ENCODE assay signal across 8 cellular contexts in genomic region chr11:64858467-64859401, GRCh38. TPM values are rescaled to one million over a fixed set of nuclear protein-coding genes. Genes with fewer than 3 reads are reported as not detected.
A peak's percentile ranks its signal among the peaks of the same experiment; 100 is the strongest.
DNase-seq lines count a peak whose midpoint lies in the region; ATAC-seq and TF ChIP-seq lines count a peak whose summit lies in the region.

No MANE protein-coding gene starts in this region.

- H3K4me3 Mint-ChIP-seq in CD14-positive monocyte = peak overlapping the region; percentile 71

- H3K27me3 Mint-ChIP-seq in CD14-positive monocyte (ENCODE audit: low read depth in 3 of 3) = peaks cover 0 to 6% (median 3%) of the 10 kb centered on the region in 3 donors

- peaks cover 54 to 75% of the 10 kb centered on the region in 2 donors for H3K36me3 Mint-ChIP-seq in CD14-positive monocyte

- peak; percentile 87 for DNase-seq in CD14-positive monocyte (ENCODE audit: low spot score)
- peak; percentile 53 for DNase-seq in activated CD8-positive, alpha-beta memory T cell treated with anti-CD3 and anti-CD28 coated beads, Interleukin-2, amount 50 U/mL, for 4 hours
- no peak for DNase-seq in left lobe of liver (ENCODE audit: low spot score)
- DNase-seq in COR-L47 (lab: John Stamatoyannopoulos, UW) = no peak
- no peak for DNase-seq in NCI-H1092 (lab: John Stamatoyannopoulos, UW)
- no peak for DNase-seq in SKM-1 treated with dmso at 0.1 percent for 144 hours (lab: John Stamatoyannopoulos, UW; ENCODE audit: unreplicated experiment)

- ATAC-seq in HG03097 (IDR thresholded peaks at IDR 0.05; ENCODE audit: low FRiP score, unreplicated experiment) = peak; percentile 22
- ATAC-seq in left lobe of liver = peak; percentile 4
- ATAC-seq in SK-N-SH treated with all-trans-retinoic acid at 6 μM for 48 hours = no peak

- peak overlapping the region; percentile 87 to 96 (median 92) for H3K27ac Mint-ChIP-seq in CD14-positive monocyte

- no peak for TF ChIP-seq CTCF in CD14-positive monocyte (IDR thresholded peaks at IDR 0.05)

- peaks cover 96% of the 10 kb centered on the region for H3K4me1 Mint-ChIP-seq in CD14-positive monocyte

- intact Hi-C loops in CD14-positive monocyte (cut with micrococcal nuclease) = no loop called here

- peaks cover 0 to 2% (median 0%) of the 10 kb centered on the region in 7 donors for H3K9me3 Mint-ChIP-seq in CD14-positive monocyte

TF ChIP-seq in SK-N-SH treated with all-trans-retinoic acid at 6 μM for 48 hours, 23 proteins besides CTCF, POLR2A, EP300 and RAD21:
- no peak for TF ChIP-seq TCF4 (CRISPR knock-in tag; IDR thresholded peaks at IDR 0.05; ENCODE audit: borderline replicate concordance)
- no peak for TF ChIP-seq CREB5 (CRISPR knock-in tag; IDR thresholded peaks at IDR 0.05; ENCODE audit: low read depth)
- TF ChIP-seq PPARA (CRISPR knock-in tag; IDR thresholded peaks at IDR 0.05; ENCODE audit: borderline replicate concordance) = no peak
- TF ChIP-seq ZNF565 (CRISPR knock-in tag; conservative IDR thresholded peaks at IDR 0.05; ENCODE audit: low read depth) = no peak
- TF ChIP-seq ISL1 (CRISPR knock-in tag; IDR thresholded peaks at IDR 0.05) = no peak
- no peak for TF ChIP-seq ZFP30 (CRISPR knock-in tag; IDR thresholded peaks at IDR 0.05)
- TF ChIP-seq, protein P1, sequence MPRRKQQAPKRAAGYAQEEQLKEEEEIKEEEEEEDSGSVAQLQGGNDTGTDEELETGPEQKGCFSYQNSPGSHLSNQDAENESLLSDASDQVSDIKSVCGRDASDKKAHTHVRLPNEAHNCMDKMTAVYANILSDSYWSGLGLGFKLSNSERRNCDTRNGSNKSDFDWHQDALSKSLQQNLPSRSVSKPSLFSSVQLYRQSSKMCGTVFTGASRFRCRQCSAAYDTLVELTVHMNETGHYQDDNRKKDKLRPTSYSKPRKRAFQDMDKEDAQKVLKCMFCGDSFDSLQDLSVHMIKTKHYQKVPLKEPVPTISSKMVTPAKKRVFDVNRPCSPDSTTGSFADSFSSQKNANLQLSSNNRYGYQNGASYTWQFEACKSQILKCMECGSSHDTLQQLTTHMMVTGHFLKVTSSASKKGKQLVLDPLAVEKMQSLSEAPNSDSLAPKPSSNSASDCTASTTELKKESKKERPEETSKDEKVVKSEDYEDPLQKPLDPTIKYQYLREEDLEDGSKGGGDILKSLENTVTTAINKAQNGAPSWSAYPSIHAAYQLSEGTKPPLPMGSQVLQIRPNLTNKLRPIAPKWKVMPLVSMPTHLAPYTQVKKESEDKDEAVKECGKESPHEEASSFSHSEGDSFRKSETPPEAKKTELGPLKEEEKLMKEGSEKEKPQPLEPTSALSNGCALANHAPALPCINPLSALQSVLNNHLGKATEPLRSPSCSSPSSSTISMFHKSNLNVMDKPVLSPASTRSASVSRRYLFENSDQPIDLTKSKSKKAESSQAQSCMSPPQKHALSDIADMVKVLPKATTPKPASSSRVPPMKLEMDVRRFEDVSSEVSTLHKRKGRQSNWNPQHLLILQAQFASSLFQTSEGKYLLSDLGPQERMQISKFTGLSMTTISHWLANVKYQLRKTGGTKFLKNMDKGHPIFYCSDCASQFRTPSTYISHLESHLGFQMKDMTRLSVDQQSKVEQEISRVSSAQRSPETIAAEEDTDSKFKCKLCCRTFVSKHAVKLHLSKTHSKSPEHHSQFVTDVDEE (CRISPR knock-in tag; IDR thresholded peaks at IDR 0.05) = no peak
- TF ChIP-seq ESRRG (CRISPR knock-in tag; IDR thresholded peaks at IDR 0.05) = no peak
- TF ChIP-seq, protein P2, sequence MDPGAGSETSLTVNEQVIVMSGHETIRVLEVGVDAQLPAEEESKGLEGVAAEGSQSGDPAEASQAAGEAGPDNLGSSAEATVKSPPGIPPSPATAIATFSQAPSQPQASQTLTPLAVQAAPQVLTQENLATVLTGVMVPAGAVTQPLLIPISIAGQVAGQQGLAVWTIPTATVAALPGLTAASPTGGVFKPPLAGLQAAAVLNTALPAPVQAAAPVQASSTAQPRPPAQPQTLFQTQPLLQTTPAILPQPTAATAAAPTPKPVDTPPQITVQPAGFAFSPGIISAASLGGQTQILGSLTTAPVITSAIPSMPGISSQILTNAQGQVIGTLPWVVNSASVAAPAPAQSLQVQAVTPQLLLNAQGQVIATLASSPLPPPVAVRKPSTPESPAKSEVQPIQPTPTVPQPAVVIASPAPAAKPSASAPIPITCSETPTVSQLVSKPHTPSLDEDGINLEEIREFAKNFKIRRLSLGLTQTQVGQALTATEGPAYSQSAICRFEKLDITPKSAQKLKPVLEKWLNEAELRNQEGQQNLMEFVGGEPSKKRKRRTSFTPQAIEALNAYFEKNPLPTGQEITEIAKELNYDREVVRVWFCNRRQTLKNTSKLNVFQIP (CRISPR knock-in tag; IDR thresholded peaks at IDR 0.05; ENCODE audit: borderline replicate concordance, low read depth) = no peak
- no peak for TF ChIP-seq CSDC2 (CRISPR knock-in tag; IDR thresholded peaks at IDR 0.05)
- no peak for TF ChIP-seq ZNF70 (CRISPR knock-in tag; IDR thresholded peaks at IDR 0.05)
- no peak for TF ChIP-seq GLIS3 (CRISPR knock-in tag; IDR thresholded peaks at IDR 0.05)
- TF ChIP-seq CSRNP3 (CRISPR knock-in tag; IDR thresholded peaks at IDR 0.05) = no peak
- TF ChIP-seq, protein P3, sequence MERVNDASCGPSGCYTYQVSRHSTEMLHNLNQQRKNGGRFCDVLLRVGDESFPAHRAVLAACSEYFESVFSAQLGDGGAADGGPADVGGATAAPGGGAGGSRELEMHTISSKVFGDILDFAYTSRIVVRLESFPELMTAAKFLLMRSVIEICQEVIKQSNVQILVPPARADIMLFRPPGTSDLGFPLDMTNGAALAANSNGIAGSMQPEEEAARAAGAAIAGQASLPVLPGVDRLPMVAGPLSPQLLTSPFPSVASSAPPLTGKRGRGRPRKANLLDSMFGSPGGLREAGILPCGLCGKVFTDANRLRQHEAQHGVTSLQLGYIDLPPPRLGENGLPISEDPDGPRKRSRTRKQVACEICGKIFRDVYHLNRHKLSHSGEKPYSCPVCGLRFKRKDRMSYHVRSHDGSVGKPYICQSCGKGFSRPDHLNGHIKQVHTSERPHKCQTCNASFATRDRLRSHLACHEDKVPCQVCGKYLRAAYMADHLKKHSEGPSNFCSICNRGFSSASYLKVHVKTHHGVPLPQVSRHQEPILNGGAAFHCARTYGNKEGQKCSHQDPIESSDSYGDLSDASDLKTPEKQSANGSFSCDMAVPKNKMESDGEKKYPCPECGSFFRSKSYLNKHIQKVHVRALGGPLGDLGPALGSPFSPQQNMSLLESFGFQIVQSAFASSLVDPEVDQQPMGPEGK (CRISPR knock-in tag; IDR thresholded peaks at IDR 0.05; ENCODE audit: borderline replicate concordance) = no peak
- TF ChIP-seq ZFP3 (CRISPR knock-in tag; IDR thresholded peaks at IDR 0.05) = no peak
- TF ChIP-seq ZNF8 (CRISPR knock-in tag; IDR thresholded peaks at IDR 0.05) = no peak

RNA-seq across cellular contexts. Expression of gene CDC42BPG, which starts 14.3 kb away (rescaled TPM):
- not detected for polyA plus RNA-seq in CD14-positive monocyte
- 1.2 TPM for total RNA-seq in left lobe of liver

RNA-seq across cellular contexts. Expression of gene EHD1, which starts 19.7 kb away (rescaled TPM):
- 10 to 100 TPM; 30.3 to 48.4 TPM for polyA plus RNA-seq in CD14-positive monocyte
- 29.9 TPM for total RNA-seq in left lobe of liver

RNA-seq across cellular contexts. Expression of gene MEN1, which starts 48.4 kb away (rescaled TPM):
- polyA plus RNA-seq in CD14-positive monocyte = 10 to 100 TPM in 1 of 2 donors, 1 to 10 TPM in 1; 9.4 to 10.0 TPM
- total RNA-seq in left lobe of liver = 24.0 TPM

RNA-seq across cellular contexts. Expression of gene MAP4K2, which starts 55.7 kb away (rescaled TPM):
- polyA plus RNA-seq in CD14-positive monocyte = 10 to 100 TPM in 1 of 2 donors, 1 to 10 TPM in 1; 9.9 to 12.6 TPM
- total RNA-seq in left lobe of liver = 6.6 TPM

RNA-seq across cellular contexts. Expression of gene ATG2A, which starts 58.3 kb away (rescaled TPM):
- 1 to 10 TPM; 2.6 to 4.0 TPM for polyA plus RNA-seq in CD14-positive monocyte
- total RNA-seq in left lobe of liver = 34.0 TPM

Comparison
In these comparisons a context has a peak if more than half of its experiments do, and no peak if none do; other contexts are left out.
1. DNase-seq: peak in CD14-positive monocyte (single experiment) and activated CD8-positive, alpha-beta memory T cell treated with anti-CD3 and anti-CD28 coated beads, Interleukin-2, amount 50 U/mL, for 4 hours (single experiment); none in left lobe of liver (single experiment), COR-L47 (single experiment), NCI-H1092 (single experiment) and SKM-1 treated with dmso at 0.1 percent for 144 hours (single experiment).